In genomic region chr19:27962260-27962659, GRCh38 we compare ENCODE assay signal across 20 cellular contexts.
DNase-seq lines count a peak whose midpoint lies in the region; ATAC-seq, FAIRE-seq and TF ChIP-seq lines count a peak whose summit lies in the region.
"Had no signal": no experiment of that assay in that cellular context is flagged by ENCODE, and none has a peak within 500 bp of the region (broad histone marks: within the 10 kb centered on the region; RNA-seq: fewer than 3 reads in every experiment).

No MANE protein-coding gene starts in this region.

- H2AFZ ChIP-seq in H1 (ENCODE audit: low read length) (no peak overlapping the region), neural progenitor cell (replicated peaks) (no peak overlapping the region)

- no peak overlapping the region for H4K8ac ChIP-seq in H1 (ENCODE audit: extremely low read depth, insufficient read depth, low read length)

- H2BK5ac ChIP-seq in H1 (ENCODE audit: low read depth, low read length), result no peak overlapping the region

- no peaks in the 10 kb centered on the region for H3K79me1 ChIP-seq in H1 (ENCODE audit: low read depth, low read length)

- CTCF ChIA-PET in H1 (lab: Charles Lee; ENCODE audit: partially characterized antibody), result no interaction called here

- no peak overlapping the region for H2BK20ac ChIP-seq in H1 (ENCODE audit: low read length)

- no peak overlapping the region for H3K4ac ChIP-seq in H1 (replicated peaks; ENCODE audit: insufficient read length, low read depth, low read length)

- no peak for ATAC-seq in stimulated activated naive CD8-positive, alpha-beta T cell treated with anti-CD3 and anti-CD28 coated beads, Interleukin-15, amount 100 ng/mL, for 72 hours
- ATAC-seq: HCT116 had no signal

- no peak for FAIRE-seq in H1 (lab: Jason Lieb, UNC)
- FAIRE-seq: GM12892, RCC 7860 had no signal

- H3K4me1 Mint-ChIP-seq in neural progenitor cell, result peaks cover 15% of the 10 kb centered on the region
- no peaks in the 10 kb centered on the region for H3K4me1 Mint-ChIP-seq in stimulated activated naive CD8-positive, alpha-beta T cell treated with anti-CD3 and anti-CD28 coated beads, Interleukin-15, amount 100 ng/mL, for 72 hours

- H3K4me3 ChIP-seq in H1 (ENCODE audit: extremely low read depth in 1 of 4, insufficient read depth in 2 of 4, low read depth in 3 of 4, low read length in 4 of 4), result no peak overlapping the region
- H3K4me3 ChIP-seq in neural progenitor cell, result no peak overlapping the region

- no peak overlapping the region for H2AK5ac ChIP-seq in H1 (ENCODE audit: low read depth, low read length)

- no peak for TF ChIP-seq POLR2A in H1 (IDR thresholded peaks at IDR 0.05; ENCODE audit: control extremely low read depth in 1 of 2, low read depth in 2 of 2, low read length in 2 of 2)

- DNase-seq in COLO829 (ENCODE audit: low spot score), result peak; percentile 50
- DNase-seq in SK-MEL-5 (ENCODE audit: low read depth, low spot score), result peak; percentile 86
- no peak for DNase-seq in H1 (ENCODE audit: low read depth in 1 of 2, low spot score in 2 of 2)
- DNase-seq in neural progenitor cell (ENCODE audit: low spot score), result no peak
- DNase-seq in NCI-H524 (lab: John Stamatoyannopoulos, UW), result no peak
- DNase-seq in stimulated activated naive CD8-positive, alpha-beta T cell treated with anti-CD3 and anti-CD28 coated beads, Interleukin-15, amount 100 ng/mL, for 72 hours, result no peak
- no peak for DNase-seq in stimulated activated naive CD4-positive, alpha-beta T cell treated with Interleukin-2 at 50 U/mL for 16 hours (lab: John Stamatoyannopoulos, UW)
- DNase-seq in DMS79 (lab: John Stamatoyannopoulos, UW), result no peak
- DNase-seq: CD4-positive, alpha-beta T cell; DMS79 treated with DMSO at 0.1 percent for 48 hours; KG1; NCI-H1092 treated with DMSO at 0.1 percent for 48 hours; NCI-H1694 treated with DMSO at 0.1 percent for 48 hours; NCI-H446 treated with DMSO at 0.1 percent for 48 hours; NCI-H82; SHP77 treated with DMSO at 0.1 percent for 48 hours had no signal

- H3K79me2 ChIP-seq in H1 (ENCODE audit: control insufficient read depth in 1 of 2, insufficient read depth in 2 of 2, low read length in 2 of 2) (no peaks in the 10 kb centered on the region), neural progenitor cell (ENCODE audit: low read depth) (no peaks in the 10 kb centered on the region)

- no peak overlapping the region for H3K14ac ChIP-seq in H1 (ENCODE audit: insufficient read length)

- H3K18ac ChIP-seq in H1 (ENCODE audit: extremely low read depth, low read length), result no peak overlapping the region

- no peak overlapping the region for H3K23ac ChIP-seq in H1 (ENCODE audit: insufficient read length)

- H3K27ac ChIP-seq in H1 (ENCODE audit: low read depth, low read length), result no peak overlapping the region
- no peak overlapping the region for H3K27ac ChIP-seq in neural progenitor cell
- H3K27ac ChIP-seq: HL-60 had no signal

- no peak for TF ChIP-seq EP300 in H1 (IDR thresholded peaks at IDR 0.05; ENCODE audit: borderline replicate concordance in 1 of 2, low read depth in 2 of 2, low read length in 2 of 2)

- H4K20me1 ChIP-seq in H1 (replicated peaks in 1 of 2; ENCODE audit: control insufficient read depth in 1 of 2, insufficient read depth in 2 of 2, low read length in 2 of 2) (no peaks in the 10 kb centered on the region), neural progenitor cell (ENCODE audit: low read depth) (no peaks in the 10 kb centered on the region)

- no peaks in the 10 kb centered on the region for H3K23me2 ChIP-seq in H1 (ENCODE audit: low read depth, low read length)

- H2BK15ac ChIP-seq in H1 (ENCODE audit: low read length), result no peak overlapping the region

- no peak for TF ChIP-seq CTCF in H1 (IDR thresholded peaks at IDR 0.05; ENCODE audit: control extremely low read depth in 1 of 3, insufficient read depth in 1 of 3, low read depth in 1 of 3, low read length in 3 of 3)
- no peak for TF ChIP-seq CTCF in neural progenitor cell (IDR thresholded peaks at IDR 0.05)

- POLR2A ChIA-PET in H1 (lab: Charles Lee; ENCODE audit: partially characterized antibody), result no interaction called here

- no peak overlapping the region for H3K9ac ChIP-seq in H1 (replicated peaks in 1 of 4; ENCODE audit: extremely low read depth in 1 of 4, low read depth in 3 of 4, low read length in 3 of 4)
- no peak overlapping the region for H3K9ac ChIP-seq in neural progenitor cell

- H3K36me3 ChIP-seq in H1 (ENCODE audit: control insufficient read depth in 2 of 4, insufficient read depth in 4 of 4, low read length in 3 of 4) (no peaks in the 10 kb centered on the region), neural progenitor cell (no peaks in the 10 kb centered on the region)

- no peak overlapping the region for H4K91ac ChIP-seq in H1 (replicated peaks; ENCODE audit: insufficient read length, low read length)

- H3K36me3 Mint-ChIP-seq in neural progenitor cell, result no peaks in the 10 kb centered on the region

- WGBS in H1 (ENCODE audit: extremely low coverage in 1 of 2, insufficient coverage in 1 of 2, insufficient read length in 1 of 2, insufficient replicate concordance in 2 of 2, low coverage in 1 of 2, low lambda C conversion rate in 2 of 2, missing lambda C conversion rate in 1 of 2), 2 experiments, result 69% methylated on average over 3 of the region's 3 CpGs; no CpG with 5 or more reads in 1 of the 2 experiments

- no peak for TF ChIP-seq RAD21 in H1 (IDR thresholded peaks at IDR 0.05 in 1 of 2, conservative IDR thresholded peaks at IDR 0.05 in 1 of 2; ENCODE audit: low read depth in 2 of 2, low read length in 2 of 2)

- no peaks in the 10 kb centered on the region for H3K27me3 ChIP-seq in H1 (replicated peaks in 1 of 4; ENCODE audit: control insufficient read depth in 3 of 4, extremely low read depth in 1 of 4, insufficient read depth in 3 of 4, low read length in 3 of 4)
- no peaks in the 10 kb centered on the region for H3K27me3 ChIP-seq in neural progenitor cell

- no peak overlapping the region for H2BK120ac ChIP-seq in H1 (replicated peaks; ENCODE audit: low read depth, low read length)

- H3K27me3 Mint-ChIP-seq in neural progenitor cell (ENCODE audit: insufficient read depth, low read depth), result no peaks in the 10 kb centered on the region
- peaks cover 5% of the 10 kb centered on the region for H3K27me3 Mint-ChIP-seq in stimulated activated naive CD8-positive, alpha-beta T cell treated with anti-CD3 and anti-CD28 coated beads, Interleukin-15, amount 100 ng/mL, for 72 hours

- no peak overlapping the region for H3K56ac ChIP-seq in H1 (replicated peaks; ENCODE audit: insufficient read length, low read depth, low read length)

- H3K4me1 ChIP-seq in H1 (replicated peaks in 1 of 4; ENCODE audit: control insufficient read depth in 3 of 4, insufficient read depth in 4 of 4, low read length in 3 of 4) (no peaks in the 10 kb centered on the region), neural progenitor cell (no peaks in the 10 kb centered on the region)

- no peak overlapping the region for H3K4me2 ChIP-seq in H1 (ENCODE audit: insufficient read depth in 1 of 2, low read depth in 2 of 2, low read length in 2 of 2)
- no peak overlapping the region for H3K4me2 ChIP-seq in neural progenitor cell

- H3K4me3 Mint-ChIP-seq in neural progenitor cell, result peak overlapping the region; percentile 51
- H3K4me3 Mint-ChIP-seq in stimulated activated naive CD8-positive, alpha-beta T cell treated with anti-CD3 and anti-CD28 coated beads, Interleukin-15, amount 100 ng/mL, for 72 hours, result no peak overlapping the region
- H3K4me3 Mint-ChIP-seq: CD4-positive, alpha-beta T cell had no signal

- no peaks in the 10 kb centered on the region for H3K9me3 Mint-ChIP-seq in neural progenitor cell
- no peaks in the 10 kb centered on the region for H3K9me3 Mint-ChIP-seq in stimulated activated naive CD8-positive, alpha-beta T cell treated with anti-CD3 and anti-CD28 coated beads, Interleukin-15, amount 100 ng/mL, for 72 hours
- H3K9me3 Mint-ChIP-seq: CD4-positive, alpha-beta T cell had no signal

- H4K5ac ChIP-seq in H1 (ENCODE audit: insufficient read length, low read depth, low read length), result no peak overlapping the region

- no peaks in the 10 kb centered on the region for H3K9me3 ChIP-seq in H1 (ENCODE audit: insufficient read depth in 2 of 2, low read depth in 1 of 2, low read length in 1 of 2)
- no peaks in the 10 kb centered on the region for H3K9me3 ChIP-seq in neural progenitor cell (ENCODE audit: low read depth)

- in situ Hi-C loops in SK-MEL-5 (cut with HindIII; ENCODE audit: low pct_unique_long_range_greater_than_20kb, low sequenced_read_pairs), result no loop called here

- peak overlapping the region; percentile 57 for H3K27ac Mint-ChIP-seq in neural progenitor cell
- peak overlapping the region in 1 of 2 donors; percentile 38 for H3K27ac Mint-ChIP-seq in stimulated activated naive CD8-positive, alpha-beta T cell treated with anti-CD3 and anti-CD28 coated beads, Interleukin-15, amount 100 ng/mL, for 72 hours
- H3K27ac Mint-ChIP-seq: CD4-positive, alpha-beta T cell had no signal

- no peak overlapping the region for H2BK12ac ChIP-seq in H1 (ENCODE audit: low read depth, low read length)

- H3F3A ChIP-seq in neural progenitor cell (ENCODE audit: low read depth), result no peaks in the 10 kb centered on the region

TF ChIP-seq in H1, 55 proteins besides CTCF, POLR2A, EP300 and RAD21:
- no peak for TF ChIP-seq ATF3 (IDR thresholded peaks at IDR 0.05; ENCODE audit: insufficient read depth, low read depth, low read length)
- 0 out of 2 replicates have a peak, but pooled peaks have one; percentile 11 for TF ChIP-seq EGR1 (IDR thresholded peaks at IDR 0.05; ENCODE audit: borderline replicate concordance, low read depth, low read length)

Comparison
In these comparisons a context has a peak if more than half of its experiments do, and no peak if none do; other contexts are left out.
1. DNase-seq: peak in COLO829 (single experiment) and SK-MEL-5 (single experiment); none in H1 (0 of 2), neural progenitor cell (single experiment), NCI-H524 (0 of 2), stimulated activated naive CD8-positive, alpha-beta T cell treated with anti-CD3 and anti-CD28 coated beads, Interleukin-15, amount 100 ng/mL, for 72 hours (0 of 2), stimulated activated naive CD4-positive, alpha-beta T cell treated with Interleukin-2 at 50 U/mL for 16 hours (single experiment) and DMS79 (single experiment).